Comparison of ENCODE assay signal across 16 cellular contexts in genomic region chr5:68505917-68506860, GRCh38.
DNase-seq lines count a peak whose midpoint lies in the region; ATAC-seq, FAIRE-seq and TF ChIP-seq lines count a peak whose summit lies in the region.
"Had no signal": no experiment of that assay in that cellular context is flagged by ENCODE, and none has a peak within 500 bp of the region (broad histone marks: within the 10 kb centered on the region; RNA-seq: fewer than 3 reads in every experiment).

No MANE protein-coding gene starts in this region.

- POLR2A ChIA-PET in Caco-2 (lab: Charles Lee) = no interaction called here
- POLR2A ChIA-PET in GM10248 (lab: Yijun Ruan, JAX) = no interaction called here

- DNase-seq in Caco-2 = peak; percentile 73 to 77
- DNase-seq in MG63 = peak; percentile 4
- DNase-seq in mucosa of descending colon = peak in 1 of 3 donors; percentile 12
- DNase-seq in GM10248 (ENCODE audit: extremely low spot score) = no peak
- DNase-seq in NCI-H2196 treated with DMSO at 0.1 percent for 48 hours (lab: John Stamatoyannopoulos, UW; ENCODE audit: unreplicated experiment) = no peak
- DNase-seq in stimulated activated naive CD4-positive, alpha-beta T cell (lab: John Stamatoyannopoulos, UW) = no peak
- DNase-seq: activated CD8-positive, alpha-beta T cell treated with anti-CD3 and anti-CD28 coated beads, Interleukin-2, amount 10 ng/mL, durations not matched to agents 7 days and 5 days; activated naive CD4-positive, alpha-beta T cell treated with anti-CD3 and anti-CD28 coated beads for 36 hours; dermis blood vessel endothelial cell; heart right ventricle; midbrain; T-helper 2 cell; tibial artery had no signal

- peak overlapping the region; percentile 48 for H3K27ac Mint-ChIP-seq in Caco-2 (ENCODE audit: unreplicated experiment)
- H3K27ac Mint-ChIP-seq: activated CD8-positive, alpha-beta T cell treated with anti-CD3 and anti-CD28 coated beads, Interleukin-2, amount 10 ng/mL, durations not matched to agents 7 days and 5 days; activated naive CD4-positive, alpha-beta T cell treated with anti-CD3 and anti-CD28 coated beads for 36 hours had no signal

- H3K9me3 Mint-ChIP-seq in Caco-2 (ENCODE audit: unreplicated experiment) = peaks cover 21% of the 10 kb centered on the region
- H3K9me3 Mint-ChIP-seq: activated naive CD4-positive, alpha-beta T cell treated with anti-CD3 and anti-CD28 coated beads for 36 hours had no signal

- H3K4me1 Mint-ChIP-seq in Caco-2 (ENCODE audit: low read depth, unreplicated experiment) = peaks cover 18% of the 10 kb centered on the region

- ATAC-seq in mucosa of descending colon = peak; percentile 86
- ATAC-seq in HG03095 (IDR thresholded peaks at IDR 0.05; ENCODE audit: unreplicated experiment) = no peak
- ATAC-seq: activated CD8-positive, alpha-beta T cell treated with anti-CD3 and anti-CD28 coated beads, Interleukin-2, amount 10 ng/mL, durations not matched to agents 7 days and 5 days; heart right ventricle had no signal

- no TSS peak for BruUV-seq in Caco-2 (replicated peaks; lab: Mats Ljungman, UMichigan)

- H3K36me3 ChIP-seq in Caco-2 (ENCODE audit: control insufficient read depth, insufficient read depth, low read length) (no peaks in the 10 kb centered on the region), MG63 (no peaks in the 10 kb centered on the region), mucosa of descending colon (ENCODE audit: low read depth) (no peaks in the 10 kb centered on the region)
- H3K36me3 ChIP-seq: heart right ventricle, right atrium auricular region, tibial artery had no signal

- H3K36me3 Mint-ChIP-seq in Caco-2 (ENCODE audit: insufficient read depth, unreplicated experiment) = peaks cover 1% of the 10 kb centered on the region

- TF ChIP-seq CTCF in Caco-2 (IDR thresholded peaks at IDR 0.05; ENCODE audit: insufficient read depth in 1 of 2, low read depth in 1 of 2, low read length in 1 of 2, severe bottlenecking in 1 of 2, unreplicated experiment in 1 of 2) (no peak), mucosa of descending colon (IDR thresholded peaks at IDR 0.05) (no peak), GM10248 (IDR thresholded peaks at IDR 0.05; ENCODE audit: control extremely low read depth, extremely low read depth, low read depth, missing control alignments) (no peak)

- peak; percentile 88 for FAIRE-seq in endometrium (lab: Jason Lieb, UNC)

- peaks cover 33% of the 10 kb centered on the region for H3K4me1 ChIP-seq in Caco-2
- H3K4me1 ChIP-seq in mucosa of descending colon (ENCODE audit: low read depth) = no peaks in the 10 kb centered on the region
- H3K4me1 ChIP-seq: heart right ventricle, right atrium auricular region had no signal

- H3K4me3 ChIP-seq in Caco-2 (ENCODE audit: low read depth, low read length) (no peak overlapping the region), MG63 (no peak overlapping the region), mucosa of descending colon (no peak overlapping the region)
- H3K4me3 ChIP-seq: heart right ventricle, right atrium auricular region, tibial artery had no signal

- peaks cover 8% of the 10 kb centered on the region for H3K9me3 ChIP-seq in Caco-2
- H3K9me3 ChIP-seq in MG63 = no peaks in the 10 kb centered on the region
- H3K9me3 ChIP-seq in mucosa of descending colon = no peaks in the 10 kb centered on the region
- H3K9me3 ChIP-seq: heart right ventricle, right atrium auricular region, tibial artery had no signal

- no peaks in the 10 kb centered on the region for H3K27me3 ChIP-seq in Caco-2 (replicated peaks; ENCODE audit: control insufficient read depth, insufficient read depth, low read length)
- no peaks in the 10 kb centered on the region for H3K27me3 ChIP-seq in MG63
- H3K27me3 ChIP-seq: heart right ventricle, right atrium auricular region, tibial artery had no signal

- no peaks in the 10 kb centered on the region for H3K27me3 Mint-ChIP-seq in Caco-2 (ENCODE audit: insufficient read depth, unreplicated experiment)

- intact Hi-C loops in Caco-2 (cut with micrococcal nuclease; ENCODE audit: unreplicated experiment) = loop anchor here (5.0 kb wide), 1 partner anchor 219 kb away; no protein-coding TSS in a partner anchor
- intact Hi-C loops in mucosa of descending colon (cut with DNase I, micrococcal nuclease) = no loop called here

- CTCF ChIA-PET in Caco-2 (lab: Charles Lee) (interaction anchor here (0.5 to 1.1 kb wide), 3 partner anchors 220 to 497 kb away, joined by 3 to 8 read pairs (median 4); no protein-coding TSS in a partner anchor), GM10248 (lab: Yijun Ruan, JAX) (interaction anchor here (1.1 to 1.8 kb wide), 3 partner anchors 9 to 195 kb away, joined by 3 to 5 read pairs (median 3); no protein-coding TSS in a partner anchor)

- peak overlapping the region; percentile 43 for H3K4me3 Mint-ChIP-seq in Caco-2 (ENCODE audit: unreplicated experiment)
- H3K4me3 Mint-ChIP-seq: activated CD8-positive, alpha-beta T cell treated with anti-CD3 and anti-CD28 coated beads, Interleukin-2, amount 10 ng/mL, durations not matched to agents 7 days and 5 days; activated naive CD4-positive, alpha-beta T cell treated with anti-CD3 and anti-CD28 coated beads for 36 hours had no signal

Comparison
In these comparisons a context has a peak if more than half of its experiments do, and no peak if none do; other contexts are left out.
1. DNase-seq: peak in Caco-2 (2 of 2) and MG63 (single experiment); none in GM10248 (single experiment), NCI-H2196 treated with DMSO at 0.1 percent for 48 hours (single experiment) and stimulated activated naive CD4-positive, alpha-beta T cell (0 of 6).